Comparison of ENCODE assay signal across 25 cellular contexts in the genomic region with DNA sequence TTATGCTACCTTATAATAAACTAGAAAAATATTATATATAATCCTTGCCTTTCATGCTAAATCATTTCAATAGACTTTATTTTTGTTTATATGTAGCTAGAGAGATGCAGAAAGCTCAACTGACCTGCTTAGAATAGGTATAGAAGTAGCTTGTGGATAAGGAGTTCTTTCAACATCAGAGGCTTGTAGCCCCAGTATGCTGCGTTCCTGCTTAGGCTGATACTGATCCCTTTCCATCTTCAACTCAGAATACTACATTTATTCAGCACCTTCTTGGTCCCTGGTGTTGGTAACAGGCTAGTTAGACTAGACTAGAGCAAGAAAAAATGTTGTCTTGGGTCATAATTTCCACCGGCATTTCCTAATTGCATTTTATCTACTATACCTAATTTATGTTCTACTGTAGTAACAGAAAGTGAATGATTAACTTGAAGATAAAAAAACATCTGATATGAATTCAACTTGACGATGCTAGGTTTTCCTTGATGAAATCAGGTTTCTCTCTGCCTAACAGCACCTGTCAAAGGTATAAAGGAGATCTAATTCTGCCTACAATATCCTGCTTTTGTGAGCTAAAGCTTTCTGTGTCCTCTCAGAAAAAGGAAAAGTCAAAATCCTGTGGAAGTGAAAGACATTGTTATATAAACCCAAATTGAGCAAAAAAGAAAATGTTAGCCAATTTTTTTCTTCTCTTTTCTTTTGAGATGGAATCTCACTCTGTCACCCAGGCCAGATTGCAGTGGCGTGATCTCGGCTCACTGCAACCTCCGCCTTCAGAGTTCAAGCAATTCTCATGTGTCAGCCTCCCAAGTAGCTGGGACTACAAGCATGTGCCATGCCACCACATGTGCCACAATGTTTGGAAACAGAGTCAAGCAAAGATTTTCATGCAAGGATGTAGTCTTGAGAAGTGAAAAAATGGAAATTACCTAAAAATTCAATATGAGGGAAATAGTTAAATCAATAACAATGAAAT. TPM values are rescaled to one million over a fixed set of nuclear protein-coding genes. Genes with fewer than 3 reads are reported as not detected.
DNase-seq lines count a peak whose midpoint lies in the region; ATAC-seq and TF ChIP-seq lines count a peak whose summit lies in the region.
"Had no signal": no experiment of that assay in that cellular context is flagged by ENCODE, and none has a peak within 500 bp of the region (broad histone marks: within the 10 kb centered on the region; RNA-seq: fewer than 3 reads in every experiment).

No MANE protein-coding gene starts in this region.

- no peaks in the 10 kb centered on the region for H3K27me3 Mint-ChIP-seq in activated T-cell treated with anti-CD3 and anti-CD28 coated beads, Interleukin-2, amount 50 U/mL, for 24 hours
- H3K27me3 Mint-ChIP-seq in nephron (ENCODE audit: low read depth): no peaks in the 10 kb centered on the region
- no peaks in the 10 kb centered on the region for H3K27me3 Mint-ChIP-seq in T-helper 2 cell treated with Interferon-gamma antibody and Interleukin-4, amounts not matched to agents 5 μg/mL and 100 μg/mL, for 36 hours (ENCODE audit: low read depth)
- H3K27me3 Mint-ChIP-seq: activated naive CD8-positive, alpha-beta T cell treated with anti-CD3 and anti-CD28 coated beads, Interleukin-2, amount 50 U/mL, for 24 hours; B cell; naive B cell; stimulated activated memory B cell treated with anti-CD40 and anti-IgM and Interleukin-4, amounts not matched to agents 10 μg/mL and 1 μg/mL and 100 μg/mL, for 72 hours had no signal

- peak overlapping the region; percentile 59 for H3K4me3 ChIP-seq in endocrine pancreas (ENCODE audit: control insufficient read depth, insufficient read depth, low read length)
- H3K4me3 ChIP-seq in upper lobe of right lung: no peak overlapping the region
- H3K4me3 ChIP-seq: gastroesophageal sphincter had no signal

- H3K36me3 Mint-ChIP-seq in activated T-cell treated with anti-CD3 and anti-CD28 coated beads, Interleukin-2, amount 50 U/mL, for 24 hours (ENCODE audit: low read depth): peaks cover 21% of the 10 kb centered on the region
- no peaks in the 10 kb centered on the region for H3K36me3 Mint-ChIP-seq in nephron (ENCODE audit: low read depth)
- H3K36me3 Mint-ChIP-seq in T-helper 2 cell treated with Interferon-gamma antibody and Interleukin-4, amounts not matched to agents 5 μg/mL and 100 μg/mL, for 36 hours (ENCODE audit: low read depth): peaks cover 20% of the 10 kb centered on the region

- intact Hi-C loops in upper lobe of right lung (cut with DNase I): no loop called here

- H3K27ac ChIP-seq in upper lobe of right lung: no peak overlapping the region
- H3K27ac ChIP-seq: brain microvascular endothelial cell, gastroesophageal sphincter, HL-60 had no signal

- no peak overlapping the region for H3K9ac ChIP-seq in endocrine pancreas (ENCODE audit: control insufficient read depth, insufficient read depth, low read length)

- peak overlapping the region; percentile 24 for H3K27ac Mint-ChIP-seq in activated T-cell treated with anti-CD3 and anti-CD28 coated beads, Interleukin-2, amount 50 U/mL, for 24 hours
- peak overlapping the region; percentile 32 to 71 (median 68) for H3K27ac Mint-ChIP-seq in nephron
- H3K27ac Mint-ChIP-seq in T-helper 2 cell treated with Interferon-gamma antibody and Interleukin-4, amounts not matched to agents 5 μg/mL and 100 μg/mL, for 36 hours: no peak overlapping the region
- H3K27ac Mint-ChIP-seq: activated naive CD8-positive, alpha-beta T cell treated with anti-CD3 and anti-CD28 coated beads, Interleukin-2, amount 50 U/mL, for 24 hours; B cell; stimulated activated memory B cell treated with anti-CD40 and anti-IgM and Interleukin-4, amounts not matched to agents 10 μg/mL and 1 μg/mL and 100 μg/mL, for 72 hours had no signal

- TF ChIP-seq CTCF in nephron (IDR thresholded peaks at IDR 0.05; ENCODE audit: unreplicated experiment in 3 of 3): no peak
- TF ChIP-seq CTCF in upper lobe of right lung (IDR thresholded peaks at IDR 0.05): no peak

- ATAC-seq in upper lobe of right lung: peak; percentile 50
- ATAC-seq: activated naive CD8-positive, alpha-beta T cell treated with anti-CD3 and anti-CD28 coated beads, Interleukin-2, amount 50 U/mL, for 24 hours; gastroesophageal sphincter; PC-3; stimulated activated memory B cell treated with anti-CD40 and anti-IgM and Interleukin-4, amounts not matched to agents 10 μg/mL and 1 μg/mL and 100 μg/mL, for 72 hours had no signal

- no peak for DNase-seq in activated T-cell treated with anti-CD3 and anti-CD28 coated beads, Interleukin-2, amount 50 U/mL, for 24 hours
- no peak for DNase-seq in activated T-cell treated with anti-CD3 and anti-CD28 coated beads, Interleukin-2, amount 50 U/mL, for 1 hour
- no peak for DNase-seq in upper lobe of right lung
- no peak for DNase-seq in T-helper 2 cell treated with Interferon-gamma antibody and Interleukin-4, amounts not matched to agents 5 μg/mL and 100 μg/mL, for 36 hours (ENCODE audit: low spot score)
- no peak for DNase-seq in COLO829 (ENCODE audit: low spot score)
- no peak for DNase-seq in DMS79 (lab: John Stamatoyannopoulos, UW)
- DNase-seq: activated naive CD8-positive, alpha-beta T cell treated with anti-CD3 and anti-CD28 coated beads, Interleukin-2, amount 50 U/mL, for 24 hours; brain microvascular endothelial cell; COR-L47; effector memory CD4-positive, alpha-beta T cell; kidney glomerular epithelial cell; mesenchymal stem cell; naive B cell; NCI-H1417; NCI-H446; posterior cingulate gyrus; SHP77; SW 1271 had no signal

- H3K27me3 ChIP-seq in endocrine pancreas (ENCODE audit: control insufficient read depth, insufficient read depth, low read length): no peaks in the 10 kb centered on the region
- no peaks in the 10 kb centered on the region for H3K27me3 ChIP-seq in upper lobe of right lung
- H3K27me3 ChIP-seq: brain microvascular endothelial cell, gastroesophageal sphincter had no signal

- H3K36me3 ChIP-seq in endocrine pancreas (ENCODE audit: control insufficient read depth, insufficient read depth, low read length) (no peaks in the 10 kb centered on the region), upper lobe of right lung (no peaks in the 10 kb centered on the region)
- H3K36me3 ChIP-seq: brain microvascular endothelial cell had no signal

- H3K9me3 Mint-ChIP-seq in activated T-cell treated with anti-CD3 and anti-CD28 coated beads, Interleukin-2, amount 50 U/mL, for 24 hours: no peaks in the 10 kb centered on the region
- no peaks in the 10 kb centered on the region for H3K9me3 Mint-ChIP-seq in nephron
- no peaks in the 10 kb centered on the region for H3K9me3 Mint-ChIP-seq in T-helper 2 cell treated with Interferon-gamma antibody and Interleukin-4, amounts not matched to agents 5 μg/mL and 100 μg/mL, for 36 hours
- H3K9me3 Mint-ChIP-seq: activated naive CD8-positive, alpha-beta T cell treated with anti-CD3 and anti-CD28 coated beads, Interleukin-2, amount 50 U/mL, for 24 hours; naive B cell; stimulated activated memory B cell treated with anti-CD40 and anti-IgM and Interleukin-4, amounts not matched to agents 10 μg/mL and 1 μg/mL and 100 μg/mL, for 72 hours had no signal

- peaks cover 4% of the 10 kb centered on the region for H3K4me1 ChIP-seq in endocrine pancreas (ENCODE audit: control insufficient read depth, insufficient read depth, low read length)
- H3K4me1 ChIP-seq in upper lobe of right lung: peaks cover 5% of the 10 kb centered on the region

- H3K4me3 Mint-ChIP-seq in activated T-cell treated with anti-CD3 and anti-CD28 coated beads, Interleukin-2, amount 50 U/mL, for 24 hours: no peak overlapping the region
- no peak overlapping the region for H3K4me3 Mint-ChIP-seq in nephron
- no peak overlapping the region for H3K4me3 Mint-ChIP-seq in T-helper 2 cell treated with Interferon-gamma antibody and Interleukin-4, amounts not matched to agents 5 μg/mL and 100 μg/mL, for 36 hours
- H3K4me3 Mint-ChIP-seq: activated naive CD8-positive, alpha-beta T cell treated with anti-CD3 and anti-CD28 coated beads, Interleukin-2, amount 50 U/mL, for 24 hours; B cell; naive B cell; stimulated activated memory B cell treated with anti-CD40 and anti-IgM and Interleukin-4, amounts not matched to agents 10 μg/mL and 1 μg/mL and 100 μg/mL, for 72 hours had no signal

- H3K9me3 ChIP-seq in endocrine pancreas (ENCODE audit: control insufficient read depth, low read length): no peaks in the 10 kb centered on the region
- no peaks in the 10 kb centered on the region for H3K9me3 ChIP-seq in upper lobe of right lung
- H3K9me3 ChIP-seq: gastroesophageal sphincter had no signal

- peaks cover 39% of the 10 kb centered on the region for H3K4me1 Mint-ChIP-seq in activated T-cell treated with anti-CD3 and anti-CD28 coated beads, Interleukin-2, amount 50 U/mL, for 24 hours (ENCODE audit: low read depth)
- H3K4me1 Mint-ChIP-seq in nephron: no peaks in the 10 kb centered on the region
- H3K4me1 Mint-ChIP-seq in T-helper 2 cell treated with Interferon-gamma antibody and Interleukin-4, amounts not matched to agents 5 μg/mL and 100 μg/mL, for 36 hours (ENCODE audit: low read depth): peaks cover 32% of the 10 kb centered on the region

RNA-seq across cellular contexts. Expression of a gene that starts 5.8 kb away (rescaled TPM):
- total RNA-seq in upper lobe of right lung: 18.9 TPM

RNA-seq across cellular contexts. Expression of a gene that starts 5.9 kb away (rescaled TPM):
- 1.4 TPM for total RNA-seq in upper lobe of right lung
- total RNA-seq: PC-3 had no signal

RNA-seq across cellular contexts. Expression of a gene that starts 33.4 kb away (rescaled TPM):
- total RNA-seq in upper lobe of right lung: 178 TPM
